In genomic region chr6:90025418-90026089, GRCh38 we compare ENCODE assay signal across 8 cellular contexts.
DNase-seq lines count a peak whose midpoint lies in the region; TF ChIP-seq lines count a peak whose summit lies in the region.

No MANE protein-coding gene starts in this region.

- H3K4me3 Mint-ChIP-seq in activated T-cell treated with anti-CD3 and anti-CD28 coated beads, Interleukin-2, amount 50 U/mL, for 24 hours = peak overlapping the region; percentile 28
- no peak overlapping the region for H3K4me3 Mint-ChIP-seq in H9

- H3K4me1 Mint-ChIP-seq in activated T-cell treated with anti-CD3 and anti-CD28 coated beads, Interleukin-2, amount 50 U/mL, for 24 hours (ENCODE audit: low read depth) = peaks cover 94% of the 10 kb centered on the region
- H3K4me1 Mint-ChIP-seq in H9 = peaks cover 7 to 8% of the 10 kb centered on the region in 2 experiments

- no CpG with 5 or more reads among the region's 5 CpGs for WGBS in H9 (ENCODE audit: extremely low coverage, insufficient read length, low lambda C conversion rate)

- no peak overlapping the region for H4K91ac ChIP-seq in H9 (ENCODE audit: insufficient read length, low read depth, low read length)

- H2AFZ ChIP-seq in H9 (ENCODE audit: low read length) = no peak overlapping the region

- no peak overlapping the region for H3K4me2 ChIP-seq in H9 (ENCODE audit: insufficient read depth, insufficient read length, low read length)

- no peak overlapping the region for H2BK5ac ChIP-seq in H9 (ENCODE audit: insufficient read length, low read length)

- no peaks in the 10 kb centered on the region for H3K9me3 ChIP-seq in H9 (ENCODE audit: control insufficient read depth, low read depth, low read length)

- H3K79me2 ChIP-seq in H9 (ENCODE audit: insufficient read depth, low read length) = no peaks in the 10 kb centered on the region

- H3K27ac Mint-ChIP-seq in activated T-cell treated with anti-CD3 and anti-CD28 coated beads, Interleukin-2, amount 50 U/mL, for 24 hours = peak overlapping the region; percentile 93
- no peak overlapping the region for H3K27ac Mint-ChIP-seq in H9

- no peak overlapping the region for H3K14ac ChIP-seq in H9 (ENCODE audit: insufficient read depth, low read length)

- H3K56ac ChIP-seq in H9 (ENCODE audit: insufficient read length, low read depth, low read length) = no peak overlapping the region

- H3K79me1 ChIP-seq in H9 (ENCODE audit: insufficient read depth, low read depth, low read length, poor library complexity, severe bottlenecking) = no peaks in the 10 kb centered on the region

- no peak overlapping the region for H3K9ac ChIP-seq in H9 (ENCODE audit: extremely low read depth, insufficient read length, low read length)

- no peak overlapping the region for H3T11ph ChIP-seq in H9 (ENCODE audit: low read length)

- H3K27me3 Mint-ChIP-seq in activated T-cell treated with anti-CD3 and anti-CD28 coated beads, Interleukin-2, amount 50 U/mL, for 24 hours = no peaks in the 10 kb centered on the region
- H3K27me3 Mint-ChIP-seq in H9 (ENCODE audit: low read depth) = peaks cover 1% of the 10 kb centered on the region; the same call in 1 of the 2 replicates

- no peak overlapping the region for H3K18ac ChIP-seq in H9 (ENCODE audit: insufficient read length, low read depth, low read length)

- H3K36me3 Mint-ChIP-seq in activated T-cell treated with anti-CD3 and anti-CD28 coated beads, Interleukin-2, amount 50 U/mL, for 24 hours (ENCODE audit: low read depth) = peaks cover 86% of the 10 kb centered on the region
- H3K36me3 Mint-ChIP-seq in H9 (ENCODE audit: insufficient read depth in 1 of 3, low read depth in 3 of 3) = no peaks in the 10 kb centered on the region

- no peaks in the 10 kb centered on the region for H3K36me3 ChIP-seq in kidney epithelial cell (ENCODE audit: control insufficient read depth, insufficient read depth, low read length)

- H3K27me3 ChIP-seq in kidney epithelial cell (ENCODE audit: control insufficient read depth, insufficient read depth, low read length) (no peaks in the 10 kb centered on the region), H9 (ENCODE audit: insufficient read depth, low read length) (no peaks in the 10 kb centered on the region)

- no peaks in the 10 kb centered on the region for H3K23me2 ChIP-seq in H9 (ENCODE audit: insufficient read length, low read depth, low read length, poor library complexity, severe bottlenecking)

- no peak overlapping the region for H4K8ac ChIP-seq in H9 (replicated peaks; ENCODE audit: insufficient read length, low read depth, low read length)

- TF ChIP-seq CTCF in kidney epithelial cell (IDR thresholded peaks at IDR 0.05; ENCODE audit: insufficient read depth, low read length, poor library complexity, severe bottlenecking) (no peak), H9 (conservative IDR thresholded peaks at IDR 0.05) (no peak)

- H2BK12ac ChIP-seq in H9 (ENCODE audit: insufficient read length, low read depth, low read length) = no peak overlapping the region

- no peak overlapping the region for H2AK5ac ChIP-seq in H9 (ENCODE audit: insufficient read length, low read length)

- H3K27ac ChIP-seq in H9 (ENCODE audit: insufficient read length, low read depth, low read length) = no peak overlapping the region

- H3K9me3 Mint-ChIP-seq in activated T-cell treated with anti-CD3 and anti-CD28 coated beads, Interleukin-2, amount 50 U/mL, for 24 hours = peaks cover 3% of the 10 kb centered on the region
- no peaks in the 10 kb centered on the region for H3K9me3 Mint-ChIP-seq in H9

- no peaks in the 10 kb centered on the region for H3K4me1 ChIP-seq in H9 (ENCODE audit: insufficient read depth, low read length)

- no peak overlapping the region for H3K4ac ChIP-seq in H9 (ENCODE audit: low read depth, low read length)

- no peak overlapping the region for H2BK20ac ChIP-seq in H9 (ENCODE audit: low read depth, low read length, poor library complexity, severe bottlenecking)

- H3K4me3 ChIP-seq in kidney epithelial cell (ENCODE audit: low read depth, low read length) = no peak overlapping the region

- H3K23ac ChIP-seq in H9 (ENCODE audit: insufficient read length, low read depth, low read length) = no peak overlapping the region

- no peak overlapping the region for H2BK15ac ChIP-seq in H9 (ENCODE audit: low read depth, low read length)

- no peak overlapping the region for H4K5ac ChIP-seq in H9 (ENCODE audit: insufficient read length, low read depth, low read length)

- peak; percentile 24 to 47 for DNase-seq in stimulated activated CD4-positive, alpha-beta T cell treated with anti-CD3 and anti-CD28 coated beads, Interleukin-12 subunit alpha, Interleukin-12 subunit beta, amount 100 ng/mL, for 24 hours (ENCODE audit: low read depth in 2 of 2)
- DNase-seq in stimulated activated CD4-positive, alpha-beta T cell treated with anti-CD3 and anti-CD28 coated beads, Interleukin-2, amount 100 ng/mL, for 48 hours = no peak
- DNase-seq in activated T-cell treated with anti-CD3 and anti-CD28 coated beads, Interleukin-2, amount 50 U/mL, for 24 hours = no peak
- DNase-seq in kidney epithelial cell (ENCODE audit: low read depth) (peak; percentile 65), NCI-H748 treated with DMSO at 0.1 percent for 48 hours (lab: John Stamatoyannopoulos, UW) (no peak), H9 (no peak), medulla oblongata (ENCODE audit: extremely low spot score) (no peak), SW 1271 (lab: John Stamatoyannopoulos, UW) (no peak)

- no peaks in the 10 kb centered on the region for H4K20me1 ChIP-seq in H9 (ENCODE audit: control insufficient read depth, insufficient read depth, insufficient read length)

- no peak overlapping the region for H2BK120ac ChIP-seq in H9 (ENCODE audit: low read depth, low read length, poor library complexity, severe bottlenecking)

Comparison
In these comparisons a context has a peak if more than half of its experiments do, and no peak if none do; other contexts are left out.
1. DNase-seq: peak in stimulated activated CD4-positive, alpha-beta T cell treated with anti-CD3 and anti-CD28 coated beads, Interleukin-12 subunit alpha, Interleukin-12 subunit beta, amount 100 ng/mL, for 24 hours (2 of 2) and kidney epithelial cell (single experiment); none in stimulated activated CD4-positive, alpha-beta T cell treated with anti-CD3 and anti-CD28 coated beads, Interleukin-2, amount 100 ng/mL, for 48 hours (0 of 2), activated T-cell treated with anti-CD3 and anti-CD28 coated beads, Interleukin-2, amount 50 U/mL, for 24 hours (single experiment), NCI-H748 treated with DMSO at 0.1 percent for 48 hours (single experiment), H9 (single experiment), medulla oblongata (single experiment) and SW 1271 (0 of 2).